In genomic region chr10:7153750-7154149, GRCh38 we compare ENCODE assay signal across 21 cellular contexts.
DNase-seq lines count a peak whose midpoint lies in the region; ATAC-seq and TF ChIP-seq lines count a peak whose summit lies in the region.
"Had no signal": no experiment of that assay in that cellular context is flagged by ENCODE, and none has a peak within 500 bp of the region (broad histone marks: within the 10 kb centered on the region; RNA-seq: fewer than 3 reads in every experiment).

No MANE protein-coding gene starts in this region.

- no TSS peak for BruUV-seq in mammary epithelial cell (replicated peaks; lab: Mats Ljungman, UMichigan)

- H3K4me3 ChIP-seq in NB4 (ENCODE audit: low read depth, low read length) (no peak overlapping the region), mammary epithelial cell (replicated peaks in 1 of 3; ENCODE audit: insufficient read depth in 1 of 3, low read depth in 2 of 3, low read length in 3 of 3) (no peak overlapping the region)
- H3K4me3 ChIP-seq: BLaER1 treated with 17β-estradiol and CSF1 and Interleukin-3, amounts not matched to agents 10 nM and 100 nM; GM23248; left ventricle myocardium inferior; smooth muscle cell had no signal

- ATAC-seq in GM21825 (IDR thresholded peaks at IDR 0.05; ENCODE audit: unreplicated experiment) = no peak
- ATAC-seq in activated CD8-positive, alpha-beta memory T cell treated with anti-CD3 and anti-CD28 coated beads, Interleukin-2, amount 10 ng/mL, durations not matched to agents 7 days and 5 days = no peak
- ATAC-seq in GM18870 (IDR thresholded peaks at IDR 0.05; ENCODE audit: unreplicated experiment) = no peak

- no peak for TF ChIP-seq POLR2A in NB4 (IDR thresholded peaks at IDR 0.05; ENCODE audit: extremely low read depth, insufficient read length)

- peaks cover 18% of the 10 kb centered on the region for H3K27me3 Mint-ChIP-seq in activated CD8-positive, alpha-beta memory T cell treated with anti-CD3 and anti-CD28 coated beads, Interleukin-2, amount 10 ng/mL, durations not matched to agents 7 days and 5 days

- no peak overlapping the region for H3K4me2 ChIP-seq in mammary epithelial cell (ENCODE audit: insufficient read depth, low read depth, low read length)
- H3K4me2 ChIP-seq: BLaER1 treated with 17β-estradiol and CSF1 and Interleukin-3, amounts not matched to agents 10 nM and 100 nM; smooth muscle cell had no signal

- intact Hi-C loops in mammary epithelial cell (cut with micrococcal nuclease) = no loop called here

- no peaks in the 10 kb centered on the region for H3K79me2 ChIP-seq in mammary epithelial cell (ENCODE audit: insufficient read depth, low read length)

- H3K27ac Mint-ChIP-seq in activated CD8-positive, alpha-beta memory T cell treated with anti-CD3 and anti-CD28 coated beads, Interleukin-2, amount 10 ng/mL, durations not matched to agents 7 days and 5 days = no peak overlapping the region
- H3K27ac Mint-ChIP-seq: endodermal cell, progenitor cell of endocrine pancreas had no signal

- dilution Hi-C loops in mammary epithelial cell (cut with HindIII; ENCODE audit: low sequenced_read_pairs) = no loop called here

- H3K4me3 Mint-ChIP-seq in activated CD8-positive, alpha-beta memory T cell treated with anti-CD3 and anti-CD28 coated beads, Interleukin-2, amount 10 ng/mL, durations not matched to agents 7 days and 5 days = no peak overlapping the region
- H3K4me3 Mint-ChIP-seq: endodermal cell, neural crest cell had no signal

- no peak overlapping the region for H3K9ac ChIP-seq in mammary epithelial cell (ENCODE audit: insufficient read depth, low read length)
- H3K9ac ChIP-seq: BLaER1 treated with 17β-estradiol and CSF1 and Interleukin-3, amounts not matched to agents 10 nM and 100 nM; GM23248 had no signal

- in situ Hi-C loops in mammary epithelial cell (cut with MboI; ENCODE audit: low sequenced_read_pairs in 2 of 2) = no loop called here

- H4K20me1 ChIP-seq in mammary epithelial cell (ENCODE audit: insufficient read depth, low read length) = no peaks in the 10 kb centered on the region
- H4K20me1 ChIP-seq: BLaER1 treated with 17β-estradiol and CSF1 and Interleukin-3, amounts not matched to agents 10 nM and 100 nM had no signal

- no peak overlapping the region for H2AFZ ChIP-seq in mammary epithelial cell (ENCODE audit: low read depth, low read length)
- H2AFZ ChIP-seq: GM23248 had no signal

- CTCF ChIA-PET in mammary epithelial cell (lab: Charles Lee; ENCODE audit: low non-redundant PET) = no interaction called here
- CTCF ChIA-PET in activated CD8-positive, alpha-beta memory T cell treated with anti-CD3 and anti-CD28 coated beads, Interleukin-2, amount 10 ng/mL, durations not matched to agents 7 days and 5 days (lab: Charles Lee) = interaction anchor here (0.7 to 1.8 kb wide), 5 partner anchors 19 to 396 kb away, joined by 3 to 6 read pairs (median 4); no protein-coding TSS in a partner anchor

- no peaks in the 10 kb centered on the region for H3K4me1 Mint-ChIP-seq in activated CD8-positive, alpha-beta memory T cell treated with anti-CD3 and anti-CD28 coated beads, Interleukin-2, amount 10 ng/mL, durations not matched to agents 7 days and 5 days

- no peaks in the 10 kb centered on the region for H3K4me1 ChIP-seq in mammary epithelial cell (ENCODE audit: insufficient read depth, low read length)
- H3K4me1 ChIP-seq: left ventricle myocardium inferior had no signal

- no peaks in the 10 kb centered on the region for H3K27me3 ChIP-seq in mammary epithelial cell (ENCODE audit: insufficient read depth, low read length)
- H3K27me3 ChIP-seq: BLaER1 treated with 17β-estradiol and CSF1 and Interleukin-3, amounts not matched to agents 10 nM and 100 nM had no signal

- no peaks in the 10 kb centered on the region for H3K36me3 ChIP-seq in mammary epithelial cell (ENCODE audit: insufficient read depth, low read length)
- H3K36me3 ChIP-seq: left ventricle myocardium inferior had no signal

- TF ChIP-seq CTCF in NB4 (IDR thresholded peaks at IDR 0.05; ENCODE audit: low read depth, low read length) (no peak), mammary epithelial cell (conservative IDR thresholded peaks at IDR 0.05 in 1 of 2, IDR thresholded peaks at IDR 0.05 in 1 of 2; ENCODE audit: extremely low read depth in 1 of 2, insufficient read depth in 1 of 2, low read depth in 1 of 2, low read length in 2 of 2) (no peak)

- no peak overlapping the region for H3K27ac ChIP-seq in mammary epithelial cell (ENCODE audit: insufficient read depth, low read depth, low read length)
- H3K27ac ChIP-seq: BLaER1 treated with 17β-estradiol and CSF1 and Interleukin-3, amounts not matched to agents 10 nM and 100 nM; GM23248; left ventricle myocardium inferior had no signal

- peaks cover 4% of the 10 kb centered on the region for H3K9me3 ChIP-seq in mammary epithelial cell (replicated peaks; ENCODE audit: insufficient read depth, low read length)
- H3K9me3 ChIP-seq: BLaER1 treated with 17β-estradiol and CSF1 and Interleukin-3, amounts not matched to agents 10 nM and 100 nM; left ventricle myocardium inferior had no signal

- no peaks in the 10 kb centered on the region for H3K9me3 Mint-ChIP-seq in activated CD8-positive, alpha-beta memory T cell treated with anti-CD3 and anti-CD28 coated beads, Interleukin-2, amount 10 ng/mL, durations not matched to agents 7 days and 5 days (ENCODE audit: low read depth)
- H3K9me3 Mint-ChIP-seq: endodermal cell, neural crest cell had no signal

- DNase-seq in Daoy (ENCODE audit: low read depth) = peak; percentile 14
- peak; percentile 38 for DNase-seq in NB4 (ENCODE audit: low read depth)
- DNase-seq in mammary epithelial cell = peak; percentile 48
- peak; percentile 1 for DNase-seq in iris pigment epithelial cell (ENCODE audit: low read depth)
- DNase-seq in activated CD8-positive, alpha-beta memory T cell treated with anti-CD3 and anti-CD28 coated beads, Interleukin-2, amount 10 ng/mL, durations not matched to agents 7 days and 5 days = no peak
- no peak for DNase-seq in NCI-H526 (lab: John Stamatoyannopoulos, UW)
- DNase-seq: activated CD4-positive, alpha-beta T cell treated with anti-CD3 and anti-CD28 coated beads, Interleukin-2, amount 50 U/mL, for 1 hour; activated T-cell treated with anti-CD3 and anti-CD28 coated beads for 4 hours; endodermal cell; GM23248; left ventricle myocardium inferior; NCI-H446; NK-92 treated with Interleukin-12 subunit alpha and Interleukin-12 subunit beta, amount 100 ng/mL, for 24 hours; stimulated activated CD4-positive, alpha-beta T cell treated with anti-CD3 and anti-CD28 coated beads, Interleukin-4, amount 100 ng/mL, for 24 hours; SW 1271 had no signal

- 83% methylated on average over 1 of the region's 1 CpG for WGBS in mammary epithelial cell (ENCODE audit: low coverage, missing lambda C conversion rate)

- H3K36me3 Mint-ChIP-seq in activated CD8-positive, alpha-beta memory T cell treated with anti-CD3 and anti-CD28 coated beads, Interleukin-2, amount 10 ng/mL, durations not matched to agents 7 days and 5 days = peaks cover 11% of the 10 kb centered on the region

Comparison
In these comparisons a context has a peak if more than half of its experiments do, and no peak if none do; other contexts are left out.
1. DNase-seq: peak in Daoy (single experiment), NB4 (single experiment), mammary epithelial cell (single experiment) and iris pigment epithelial cell (single experiment); none in activated CD8-positive, alpha-beta memory T cell treated with anti-CD3 and anti-CD28 coated beads, Interleukin-2, amount 10 ng/mL, durations not matched to agents 7 days and 5 days (single experiment) and NCI-H526 (0 of 2).